ENCODE assay signal across 1 cellular context in genomic region chr12:31516702-31517101, GRCh38.
TF ChIP-seq lines count a peak whose summit lies in the region.

No MANE protein-coding gene starts in this region.

TF ChIP-seq in IMR-90, 13 proteins besides CTCF, POLR2A, EP300 and RAD21 (continued from another document):
- TF ChIP-seq, protein P1, sequence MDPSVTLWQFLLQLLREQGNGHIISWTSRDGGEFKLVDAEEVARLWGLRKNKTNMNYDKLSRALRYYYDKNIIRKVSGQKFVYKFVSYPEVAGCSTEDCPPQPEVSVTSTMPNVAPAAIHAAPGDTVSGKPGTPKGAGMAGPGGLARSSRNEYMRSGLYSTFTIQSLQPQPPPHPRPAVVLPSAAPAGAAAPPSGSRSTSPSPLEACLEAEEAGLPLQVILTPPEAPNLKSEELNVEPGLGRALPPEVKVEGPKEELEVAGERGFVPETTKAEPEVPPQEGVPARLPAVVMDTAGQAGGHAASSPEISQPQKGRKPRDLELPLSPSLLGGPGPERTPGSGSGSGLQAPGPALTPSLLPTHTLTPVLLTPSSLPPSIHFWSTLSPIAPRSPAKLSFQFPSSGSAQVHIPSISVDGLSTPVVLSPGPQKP (IDR thresholded peaks at IDR 0.05; ENCODE audit: borderline replicate concordance, low read depth, low read length) = no peak
- TF ChIP-seq NFE2L2 (IDR thresholded peaks at IDR 0.05; ENCODE audit: low read depth, low read length) (no peak), CEBPB (IDR thresholded peaks at IDR 0.05; ENCODE audit: low read depth, low read length) (no peak)
